In genomic region chr16:11407047-11407982, GRCh38 we compare ENCODE assay signal across 8 cellular contexts.
A peak's percentile ranks its signal among the peaks of the same experiment; 100 is the strongest.
DNase-seq lines count a peak whose midpoint lies in the region; ATAC-seq, FAIRE-seq and TF ChIP-seq lines count a peak whose summit lies in the region.

No MANE protein-coding gene starts in this region.

- H3K4me1 ChIP-seq in MM.1S (ENCODE audit: low read length), result no peaks in the 10 kb centered on the region
- peaks cover 3 to 19% of the 10 kb centered on the region in 2 donors for H3K4me1 ChIP-seq in ascending aorta
- no peaks in the 10 kb centered on the region for H3K4me1 ChIP-seq in smooth muscle cell (ENCODE audit: low read depth)

- H3K9me3 ChIP-seq in MM.1S (replicated peaks; ENCODE audit: insufficient read depth, low read length), result no peaks in the 10 kb centered on the region
- no peaks in the 10 kb centered on the region for H3K9me3 ChIP-seq in ascending aorta
- H3K9me3 ChIP-seq in smooth muscle cell (replicated peaks; ENCODE audit: low read depth), result no peaks in the 10 kb centered on the region

- no peak overlapping the region for H3K4me2 ChIP-seq in MM.1S (ENCODE audit: low read depth, low read length)
- no peak overlapping the region for H3K4me2 ChIP-seq in smooth muscle cell

- DNase-seq in MM.1S, result peak; percentile 77
- DNase-seq in T-helper 1 cell, result peak in 4 of 5 donors; percentile 31 to 66 (median 54)
- DNase-seq in ascending aorta (ENCODE audit: low spot score in 2 of 2), result peak in 1 of 2 donors; percentile 91
- peak; percentile 89 for DNase-seq in hepatic stellate cell (ENCODE audit: low spot score)
- peak; percentile 13 for DNase-seq in smooth muscle cell (lab: John Stamatoyannopoulos, UW; ENCODE audit: unreplicated experiment)
- no peak for DNase-seq in NCI-H187 treated with DMSO at 0.1 percent for 48 hours (lab: John Stamatoyannopoulos, UW)

- H3F3A ChIP-seq in MM.1S (ENCODE audit: insufficient read depth, low read length), result no peaks in the 10 kb centered on the region
- no peaks in the 10 kb centered on the region for H3F3A ChIP-seq in smooth muscle cell (ENCODE audit: low read depth)

- H3K27ac ChIP-seq in MM.1S (ENCODE audit: low read length) (no peak overlapping the region), ascending aorta (no peak overlapping the region), smooth muscle cell (ENCODE audit: low read depth) (no peak overlapping the region)

- peak; percentile 89 for FAIRE-seq in G401.6 (lab: Jason Lieb, UNC)

- H3K4me3 ChIP-seq in MM.1S (ENCODE audit: low read length) (no peak overlapping the region), ascending aorta (no peak overlapping the region), smooth muscle cell (no peak overlapping the region)

- H2AFZ ChIP-seq in MM.1S (ENCODE audit: low read length) (no peak overlapping the region), smooth muscle cell (ENCODE audit: low read depth) (no peak overlapping the region)

- ATAC-seq in HG02642 (IDR thresholded peaks at IDR 0.05; ENCODE audit: poor library complexity, unreplicated experiment), result no peak

- H4K20me1 ChIP-seq in MM.1S (ENCODE audit: insufficient read depth, low read length), result no peaks in the 10 kb centered on the region
- no peaks in the 10 kb centered on the region for H4K20me1 ChIP-seq in smooth muscle cell (ENCODE audit: low read depth)

- H3K36me3 ChIP-seq in MM.1S (replicated peaks; ENCODE audit: insufficient read depth, low read length), result no peaks in the 10 kb centered on the region
- H3K36me3 ChIP-seq in ascending aorta, result no peaks in the 10 kb centered on the region
- H3K36me3 ChIP-seq in smooth muscle cell (ENCODE audit: low read depth), result no peaks in the 10 kb centered on the region

- H3K9ac ChIP-seq in MM.1S (ENCODE audit: low read length) (no peak overlapping the region), smooth muscle cell (ENCODE audit: low read depth) (no peak overlapping the region)

- no peaks in the 10 kb centered on the region for H3K9me2 ChIP-seq in MM.1S (replicated peaks; ENCODE audit: insufficient read depth, low read length)

- WGBS in smooth muscle cell (ENCODE audit: low lambda C conversion rate), result 74% methylated on average over 17 of the region's 17 CpGs

- TF ChIP-seq CTCF in MM.1S (IDR thresholded peaks at IDR 0.05; ENCODE audit: low read length) (peak; percentile 81), ascending aorta (IDR thresholded peaks at IDR 0.05) (peak; percentile 61 to 67 (median 65)), smooth muscle cell (IDR thresholded peaks at IDR 0.05; ENCODE audit: borderline replicate concordance, insufficient read depth, poor library complexity, severe bottlenecking) (peak; percentile 71)

- H3K79me2 ChIP-seq in MM.1S (ENCODE audit: low read length), result no peaks in the 10 kb centered on the region
- no peaks in the 10 kb centered on the region for H3K79me2 ChIP-seq in smooth muscle cell (ENCODE audit: low read depth)

- no peaks in the 10 kb centered on the region for H3K27me3 ChIP-seq in MM.1S (replicated peaks; ENCODE audit: insufficient read depth, low read length)
- H3K27me3 ChIP-seq in ascending aorta, result no peaks in the 10 kb centered on the region
- H3K27me3 ChIP-seq in smooth muscle cell (ENCODE audit: low read depth), result no peaks in the 10 kb centered on the region

- intact Hi-C loops in ascending aorta (cut with DNase I), result loop anchor here (1.0 to 5.0 kb wide), 4 partner anchors 125 to 445 kb away; no protein-coding TSS in a partner anchor
